16 cellular contexts compared by ENCODE assay signal in genomic region chr19:49681830-49682229, GRCh38. TPM values are rescaled to one million over a fixed set of nuclear protein-coding genes. Genes with fewer than 3 reads are reported as not detected.
DNase-seq lines count a peak whose midpoint lies in the region; ATAC-seq, FAIRE-seq and TF ChIP-seq lines count a peak whose summit lies in the region.
"Had no signal": no experiment of that assay in that cellular context is flagged by ENCODE, and none has a peak within 500 bp of the region (broad histone marks: within the 10 kb centered on the region; RNA-seq: fewer than 3 reads in every experiment).

No MANE protein-coding gene starts in this region.

- TF ChIP-seq CTCF in GM23338 (conservative IDR thresholded peaks at IDR 0.05; ENCODE audit: low read depth in 2 of 2) (no peak), H1 (IDR thresholded peaks at IDR 0.05; ENCODE audit: control extremely low read depth in 1 of 3, insufficient read depth in 1 of 3, low read depth in 1 of 3, low read length in 3 of 3) (no peak), spleen (IDR thresholded peaks at IDR 0.05 in 8 of 11, conservative IDR thresholded peaks at IDR 0.05 in 3 of 11) (no peak)

- no peak overlapping the region for H3K23ac ChIP-seq in H1 (ENCODE audit: insufficient read length)

- peak overlapping the region; percentile 32 for H3K56ac ChIP-seq in H1 (replicated peaks; ENCODE audit: insufficient read length, low read depth, low read length)

- H3K27ac Mint-ChIP-seq in GM23338 (no peak overlapping the region; the same call in 1 of the 2 replicates), T-helper 17 cell (peak overlapping the region; percentile 3)
- H3K27ac Mint-ChIP-seq: CD4-positive, CD25-positive, alpha-beta regulatory T cell had no signal

- H4K5ac ChIP-seq in H1 (ENCODE audit: insufficient read length, low read depth, low read length), result no peak overlapping the region

- no peaks in the 10 kb centered on the region for H3K9me2 ChIP-seq in GM23338 (ENCODE audit: insufficient read depth)

- no peak overlapping the region for H2BK12ac ChIP-seq in H1 (ENCODE audit: low read depth, low read length)

- H3K36me3 ChIP-seq in GM23338 (ENCODE audit: insufficient read depth), result peaks cover 44% of the 10 kb centered on the region
- H3K36me3 ChIP-seq in H1 (ENCODE audit: control insufficient read depth in 2 of 4, insufficient read depth in 4 of 4, low read length in 3 of 4), result peaks cover 26 to 50% (median 42%) of the 10 kb centered on the region in 4 experiments
- peaks cover 4 to 73% (median 52%) of the 10 kb centered on the region in 6 donors for H3K36me3 ChIP-seq in spleen

- H3K14ac ChIP-seq in H1 (ENCODE audit: insufficient read length), result no peak overlapping the region

- CTCF ChIA-PET in H1 (lab: Charles Lee; ENCODE audit: partially characterized antibody), result interaction anchor here (1.1 to 3.2 kb wide), 7 partner anchors 10 to 175 kb away, joined by 3 to 23 read pairs (median 3); partner anchors contain the start of genes BCL2L12 and IRF3

- no peak overlapping the region for H3K18ac ChIP-seq in H1 (ENCODE audit: extremely low read depth, low read length)

- H3K4me3 ChIP-seq in GM23338 (no peak overlapping the region), H1 (ENCODE audit: extremely low read depth in 1 of 4, insufficient read depth in 2 of 4, low read depth in 3 of 4, low read length in 4 of 4) (no peak overlapping the region), spleen (no peak overlapping the region)
- H3K4me3 ChIP-seq: HAP-1, SJSA1 had no signal

- no peak for TF ChIP-seq EP300 in H1 (IDR thresholded peaks at IDR 0.05; ENCODE audit: borderline replicate concordance in 1 of 2, low read depth in 2 of 2, low read length in 2 of 2)

- DNase-seq in GM23338 (ENCODE audit: low spot score), result no peak
- no peak for DNase-seq in T-helper 17 cell
- DNase-seq in H1 (ENCODE audit: low read depth in 1 of 2, low spot score in 2 of 2), result no peak
- DNase-seq in spleen, result peak; percentile 77
- DNase-seq in stimulated activated CD4-positive, alpha-beta T cell treated with anti-CD3 and anti-CD28 coated beads, Interleukin-2, amount 100 ng/mL, for 24 hours, result no peak
- no peak for DNase-seq in medulla oblongata (ENCODE audit: extremely low spot score)
- DNase-seq in NCI-H1930 (lab: John Stamatoyannopoulos, UW), result no peak
- DNase-seq: CD4-positive, CD25-positive, alpha-beta regulatory T cell; EL; NCI-H1436; NCI-H2081; NCI-H748 treated with DMSO at 0.1 percent for 48 hours; RPMI8226 had no signal

- H3K27me3 Mint-ChIP-seq in GM23338 (ENCODE audit: insufficient read depth, low read depth, poor library complexity) (peaks cover 40% of the 10 kb centered on the region), T-helper 17 cell (no peaks in the 10 kb centered on the region)
- H3K27me3 Mint-ChIP-seq: CD4-positive, CD25-positive, alpha-beta regulatory T cell had no signal

- no peak for TF ChIP-seq POLR2A in H1 (IDR thresholded peaks at IDR 0.05; ENCODE audit: control extremely low read depth in 1 of 2, low read depth in 2 of 2, low read length in 2 of 2)
- no peak for TF ChIP-seq POLR2A in spleen (IDR thresholded peaks at IDR 0.05)

- H3K79me1 ChIP-seq in H1 (ENCODE audit: low read depth, low read length), result peaks cover 16% of the 10 kb centered on the region

- H3K36me3 Mint-ChIP-seq in GM23338 (ENCODE audit: low read depth), result peaks cover 55% of the 10 kb centered on the region
- peaks cover 10% of the 10 kb centered on the region for H3K36me3 Mint-ChIP-seq in T-helper 17 cell (ENCODE audit: low read depth)

- H4K91ac ChIP-seq in H1 (replicated peaks; ENCODE audit: insufficient read length, low read length), result no peak overlapping the region

- H3K23me2 ChIP-seq in H1 (ENCODE audit: low read depth, low read length), result peaks cover 4% of the 10 kb centered on the region

- H3K9ac ChIP-seq in H1 (replicated peaks in 1 of 4; ENCODE audit: extremely low read depth in 1 of 4, low read depth in 3 of 4, low read length in 3 of 4), result no peak overlapping the region
- H3K9ac ChIP-seq: KMS-11 had no signal

- no peak for FAIRE-seq in H1 (lab: Jason Lieb, UNC)

- intact Hi-C loops in spleen (cut with DNase I; ENCODE audit: low total_unique reads), result no loop called here

- H3K9me3 Mint-ChIP-seq in GM23338, result no peaks in the 10 kb centered on the region; the same call in 2 of the 3 replicates
- H3K9me3 Mint-ChIP-seq: CD4-positive, CD25-positive, alpha-beta regulatory T cell had no signal

- no peak overlapping the region for H3K4ac ChIP-seq in H1 (replicated peaks; ENCODE audit: insufficient read length, low read depth, low read length)

- H3K27me3 ChIP-seq in GM23338 (ENCODE audit: insufficient read depth) (no peaks in the 10 kb centered on the region), H1 (replicated peaks in 1 of 4; ENCODE audit: control insufficient read depth in 3 of 4, extremely low read depth in 1 of 4, insufficient read depth in 3 of 4, low read length in 3 of 4) (no peaks in the 10 kb centered on the region), spleen (replicated peaks in 1 of 7) (no peaks in the 10 kb centered on the region)
- H3K27me3 ChIP-seq: SJSA1 had no signal

- peaks cover 26% of the 10 kb centered on the region for H3K4me1 ChIP-seq in GM23338 (ENCODE audit: insufficient read depth)
- H3K4me1 ChIP-seq in H1 (replicated peaks in 1 of 4; ENCODE audit: control insufficient read depth in 3 of 4, insufficient read depth in 4 of 4, low read length in 3 of 4), result peaks cover 2 to 17% (median 12%) of the 10 kb centered on the region in 4 experiments
- peaks cover 20 to 76% (median 46%) of the 10 kb centered on the region in 6 donors for H3K4me1 ChIP-seq in spleen

- H4K20me1 ChIP-seq in GM23338 (replicated peaks; ENCODE audit: insufficient read depth) (peaks cover 54% of the 10 kb centered on the region), H1 (replicated peaks in 1 of 2; ENCODE audit: control insufficient read depth in 1 of 2, insufficient read depth in 2 of 2, low read length in 2 of 2) (peaks cover 37 to 53% of the 10 kb centered on the region in 2 experiments)

- no peak for TF ChIP-seq RAD21 in H1 (IDR thresholded peaks at IDR 0.05 in 1 of 2, conservative IDR thresholded peaks at IDR 0.05 in 1 of 2; ENCODE audit: low read depth in 2 of 2, low read length in 2 of 2)

- H3K4me1 Mint-ChIP-seq in GM23338, result peaks cover 34% of the 10 kb centered on the region
- H3K4me1 Mint-ChIP-seq in T-helper 17 cell, result peaks cover 27% of the 10 kb centered on the region

- H3K79me2 ChIP-seq in GM23338 (replicated peaks; ENCODE audit: insufficient read depth) (peaks cover 67% of the 10 kb centered on the region), H1 (ENCODE audit: control insufficient read depth in 1 of 2, insufficient read depth in 2 of 2, low read length in 2 of 2) (peaks cover 17 to 56% of the 10 kb centered on the region in 2 experiments)

- WGBS in H1 (ENCODE audit: extremely low coverage in 1 of 2, insufficient coverage in 1 of 2, insufficient read length in 1 of 2, insufficient replicate concordance in 2 of 2, low coverage in 1 of 2, low lambda C conversion rate in 2 of 2, missing lambda C conversion rate in 1 of 2), 2 experiments, result 94% methylated on average over 19 of the region's 19 CpGs; no CpG with 5 or more reads in 1 of the 2 experiments
- WGBS in spleen, 5 donors, result 81 to 93% (median 84%) methylated on average over 15 to 19 of the region's 19 CpGs

- peak overlapping the region; percentile 39; the same call in 1 of the 2 replicates for H3K27ac ChIP-seq in GM23338 (ENCODE audit: low read depth)
- no peak overlapping the region for H3K27ac ChIP-seq in H1 (ENCODE audit: low read depth, low read length)
- H3K27ac ChIP-seq in spleen, result no peak overlapping the region
- H3K27ac ChIP-seq: KMS-11, SJSA1 had no signal

- no peak overlapping the region for H2BK20ac ChIP-seq in H1 (ENCODE audit: low read length)

- H2AFZ ChIP-seq in GM23338 (no peak overlapping the region), H1 (ENCODE audit: low read length) (no peak overlapping the region)

- H3K9me3 ChIP-seq in T-helper 17 cell (ENCODE audit: control insufficient read depth, low read length, poor library complexity, severe bottlenecking), result no peaks in the 10 kb centered on the region
- no peaks in the 10 kb centered on the region for H3K9me3 ChIP-seq in H1 (ENCODE audit: insufficient read depth in 2 of 2, low read depth in 1 of 2, low read length in 1 of 2)
- no peaks in the 10 kb centered on the region for H3K9me3 ChIP-seq in spleen
- H3K9me3 ChIP-seq: HAP-1, SJSA1 had no signal

- H3F3A ChIP-seq in GM23338 (replicated peaks; ENCODE audit: low read depth), result peaks cover 51% of the 10 kb centered on the region

- peak overlapping the region; percentile 69; the same call in 1 of the 2 replicates for H4K8ac ChIP-seq in H1 (ENCODE audit: extremely low read depth, insufficient read depth, low read length)

- POLR2A ChIA-PET in H1 (lab: Charles Lee; ENCODE audit: partially characterized antibody), result interaction anchor here (0.6 to 8.3 kb wide), 7 partner anchors 8 to 111 kb away, joined by 3 to 168 read pairs (median 4); partner anchors contain the start of genes ADM5, CPT1C and RRAS

- H2AK5ac ChIP-seq in H1 (ENCODE audit: low read depth, low read length), result no peak overlapping the region

- no peak overlapping the region for H3K4me2 ChIP-seq in GM23338
- H3K4me2 ChIP-seq in H1 (ENCODE audit: insufficient read depth in 1 of 2, low read depth in 2 of 2, low read length in 2 of 2), result no peak overlapping the region

- H3K4me3 Mint-ChIP-seq in GM23338 (no peak overlapping the region), T-helper 17 cell (no peak overlapping the region)
- H3K4me3 Mint-ChIP-seq: CD4-positive, CD25-positive, alpha-beta regulatory T cell had no signal

- H2BK15ac ChIP-seq in H1 (ENCODE audit: low read length), result no peak overlapping the region

- H2BK5ac ChIP-seq in H1 (ENCODE audit: low read depth, low read length), result no peak overlapping the region

- H2BK120ac ChIP-seq in H1 (replicated peaks; ENCODE audit: low read depth, low read length), result no peak overlapping the region

- ATAC-seq in GM23338 (no peak), T-helper 17 cell (no peak)

RNA-seq across cellular contexts. Expression of gene PRMT1, which starts 4.8 kb away (rescaled TPM):
- total RNA-seq in GM23338 (2014; rRNA removed; shearing (Covaris generic)), result 700 and 762 TPM in 2 replicates
- polyA plus RNA-seq in GM23338 (2016; fragmentation: Nextera tagmentation; extraction: Ambion mirVana) (587 and 590 TPM in 2 replicates), H1 (2011; rRNA removed) (1,215 and 1,548 TPM in 2 replicates), spleen (100 to 1,000 TPM; 114 to 175 (median 134) TPM)
- total RNA-seq in T-helper 17 cell (10 to 100 TPM; 83.9 to 97.7 TPM), spleen (100 to 1,000 TPM; 108 to 136 (median 115) TPM)
- total RNA-seq in H1 (2021; fragmentation: NEBNext Ultra II Directional; extraction: Animal tissue kit (Norgen Biotek cat#: 25700)), result 561 and 579 TPM in 2 replicates
- polyA plus RNA-seq in H1 (2011; cell fraction: cytosol; rRNA removed), result 1,290 TPM
- polyA plus RNA-seq in H1 (2011; cell fraction: nucleus; rRNA removed), result 1,135 TPM
- polyA plus RNA-seq in H1 (2012, experiment 1 of 2), result 426 to 811 TPM (median 790 TPM) in 4 replicates
- 763 TPM for polyA plus RNA-seq in H1 (2012, experiment 2 of 2)
- 339 TPM for polyA plus RNA-seq in H1 (2013, experiment 1 of 2)
- 327 TPM for polyA plus RNA-seq in H1 (2013, experiment 2 of 2)
- polyA minus RNA-seq in H1 (2011; rRNA and poly(A)+ RNA removed), result 815 and 1,077 TPM in 2 replicates
- 388 TPM for polyA minus RNA-seq in H1 (2011; cell fraction: cytosol; rRNA and poly(A)+ RNA removed)
- polyA minus RNA-seq in H1 (2011; cell fraction: nucleus; rRNA and poly(A)+ RNA removed), result 319 TPM

RNA-seq across cellular contexts. Expression of gene ADM5, which starts 7.6 kb away (rescaled TPM):
- total RNA-seq in GM23338 (2014; rRNA removed; shearing (Covaris generic)), result 3.1 and 5.7 TPM in 2 replicates
- 2.6 and 2.8 TPM in 2 replicates for polyA plus RNA-seq in GM23338 (2016; fragmentation: Nextera tagmentation; extraction: Ambion mirVana)
- total RNA-seq in T-helper 17 cell, result 1 to 10 TPM; 2.8 to 2.9 TPM
- total RNA-seq in H1 (2021; fragmentation: NEBNext Ultra II Directional; extraction: Animal tissue kit (Norgen Biotek cat#: 25700)), result 2.6 and 4.3 TPM in 2 replicates
- 2.5 and 5.4 TPM in 2 replicates for polyA plus RNA-seq in H1 (2011; rRNA removed)
- 2.9 TPM for polyA plus RNA-seq in H1 (2011; cell fraction: cytosol; rRNA removed)
- polyA plus RNA-seq in H1 (2011; cell fraction: nucleus; rRNA removed), result 28.5 TPM
- 2.1 to 4.5 TPM (median 2.7 TPM) in 4 replicates for polyA plus RNA-seq in H1 (2012, experiment 1 of 2)
- 1.9 TPM for polyA plus RNA-seq in H1 (2012, experiment 2 of 2)
- polyA plus RNA-seq in H1 (2013, experiment 1 of 2), result 1.7 TPM
- polyA plus RNA-seq in H1 (2013, experiment 2 of 2), result 1.8 TPM
- polyA minus RNA-seq in H1 (2011; rRNA and poly(A)+ RNA removed), result 0.59 and 1.3 TPM in 2 replicates
- polyA minus RNA-seq in H1 (2011; cell fraction: cytosol; rRNA and poly(A)+ RNA removed), result 2.1 TPM
- 13.0 TPM for polyA minus RNA-seq in H1 (2011; cell fraction: nucleus; rRNA and poly(A)+ RNA removed)
- total RNA-seq in spleen, result 10 to 100 TPM in 1 of 7 donors, 1 to 10 TPM in 6; 1.4 to 14.2 (median 5.0) TPM
- polyA plus RNA-seq in spleen, result 1 to 10 TPM; 1.5 to 3.6 (median 3.5) TPM

RNA-seq across cellular contexts. Expression of gene CPT1C, which starts 9.1 kb away (rescaled TPM):
- total RNA-seq in GM23338 (2014; rRNA removed; shearing (Covaris generic)), result 46.8 and 63.4 TPM in 2 replicates
- 77.3 and 79.3 TPM in 2 replicates for polyA plus RNA-seq in GM23338 (2016; fragmentation: Nextera tagmentation; extraction: Ambion mirVana)
- 1 to 10 TPM in 1 of 2 donors, under 1 TPM in 1; 0.31 to 1.0 TPM for total RNA-seq in T-helper 17 cell
- total RNA-seq in H1 (2021; fragmentation: NEBNext Ultra II Directional; extraction: Animal tissue kit (Norgen Biotek cat#: 25700)), result 91.8 and 98.3 TPM in 2 replicates
- polyA plus RNA-seq in H1 (2011; rRNA removed), result 79.6 and 122 TPM in 2 replicates
- 89.7 TPM for polyA plus RNA-seq in H1 (2011; cell fraction: cytosol; rRNA removed)
- 284 TPM for polyA plus RNA-seq in H1 (2011; cell fraction: nucleus; rRNA removed)
- polyA plus RNA-seq in H1 (2012, experiment 1 of 2), result 95.9 to 114 TPM (median 102 TPM) in 4 replicates
- 185 TPM for polyA plus RNA-seq in H1 (2012, experiment 2 of 2)
- polyA plus RNA-seq in H1 (2013, experiment 1 of 2), result 119 TPM
- polyA plus RNA-seq in H1 (2013, experiment 2 of 2), result 124 TPM
- 63.3 and 81.8 TPM in 2 replicates for polyA minus RNA-seq in H1 (2011; rRNA and poly(A)+ RNA removed)
- 44.8 TPM for polyA minus RNA-seq in H1 (2011; cell fraction: cytosol; rRNA and poly(A)+ RNA removed)
- 65.0 TPM for polyA minus RNA-seq in H1 (2011; cell fraction: nucleus; rRNA and poly(A)+ RNA removed)
- total RNA-seq in spleen, result 10 to 100 TPM in 5 of 7 donors, 1 to 10 TPM in 2; 6.8 to 17.0 (median 16.4) TPM
- polyA plus RNA-seq in spleen, result 10 to 100 TPM in 2 of 3 donors, 1 to 10 TPM in 1; 5.2 to 15.7 (median 11.8) TPM

RNA-seq across cellular contexts. Expression of gene BCL2L12, which starts 16.1 kb away (rescaled TPM):
- 30.6 and 61.3 TPM in 2 replicates for total RNA-seq in GM23338 (2014; rRNA removed; shearing (Covaris generic))
- polyA plus RNA-seq in GM23338 (2016; fragmentation: Nextera tagmentation; extraction: Ambion mirVana) (102 and 114 TPM in 2 replicates), H1 (2011; rRNA removed) (209 and 280 TPM in 2 replicates), spleen (10 to 100 TPM; 26.5 to 36.7 (median 30.1) TPM)
- total RNA-seq in T-helper 17 cell (10 to 100 TPM; 10.2 to 15.6 TPM), spleen (10 to 100 TPM in 6 of 7 donors, 1 to 10 TPM in 1; 7.8 to 26.6 (median 16.3) TPM)
- 126 and 133 TPM in 2 replicates for total RNA-seq in H1 (2021; fragmentation: NEBNext Ultra II Directional; extraction: Animal tissue kit (Norgen Biotek cat#: 25700))
- polyA plus RNA-seq in H1 (2011; cell fraction: cytosol; rRNA removed), result 167 TPM
- polyA plus RNA-seq in H1 (2011; cell fraction: nucleus; rRNA removed), result 185 TPM
- polyA plus RNA-seq in H1 (2012, experiment 1 of 2), result 158 to 202 TPM (median 170 TPM) in 4 replicates
- polyA plus RNA-seq in H1 (2012, experiment 2 of 2), result 242 TPM
- polyA plus RNA-seq in H1 (2013, experiment 1 of 2), result 213 TPM
- 198 TPM for polyA plus RNA-seq in H1 (2013, experiment 2 of 2)
- 19.6 and 20.5 TPM in 2 replicates for polyA minus RNA-seq in H1 (2011; rRNA and poly(A)+ RNA removed)
- 48.1 TPM for polyA minus RNA-seq in H1 (2011; cell fraction: cytosol; rRNA and poly(A)+ RNA removed)
- polyA minus RNA-seq in H1 (2011; cell fraction: nucleus; rRNA and poly(A)+ RNA removed), result 26.9 TPM

RNA-seq across cellular contexts. Expression of gene IRF3, which starts 16.2 kb away (rescaled TPM):
- 89.3 and 164 TPM in 2 replicates for total RNA-seq in GM23338 (2014; rRNA removed; shearing (Covaris generic))
- polyA plus RNA-seq in GM23338 (2016; fragmentation: Nextera tagmentation; extraction: Ambion mirVana), result 57.4 and 72.4 TPM in 2 replicates
- 100 to 1,000 TPM; 162 to 181 TPM for total RNA-seq in T-helper 17 cell
- 114 and 115 TPM in 2 replicates for total RNA-seq in H1 (2021; fragmentation: NEBNext Ultra II Directional; extraction: Animal tissue kit (Norgen Biotek cat#: 25700))
- 103 and 185 TPM in 2 replicates for polyA plus RNA-seq in H1 (2011; rRNA removed)
- polyA plus RNA-seq in H1 (2011; cell fraction: cytosol; rRNA removed), result 151 TPM
- 260 TPM for polyA plus RNA-seq in H1 (2011; cell fraction: nucleus; rRNA removed)
- polyA plus RNA-seq in H1 (2012, experiment 1 of 2), result 192 to 222 TPM (median 214 TPM) in 4 replicates
- polyA plus RNA-seq in H1 (2012, experiment 2 of 2), result 136 TPM
- 127 TPM for polyA plus RNA-seq in H1 (2013, experiment 1 of 2)
- 124 TPM for polyA plus RNA-seq in H1 (2013, experiment 2 of 2)
- 51.4 and 52.6 TPM in 2 replicates for polyA minus RNA-seq in H1 (2011; rRNA and poly(A)+ RNA removed)
- polyA minus RNA-seq in H1 (2011; cell fraction: cytosol; rRNA and poly(A)+ RNA removed), result 50.8 TPM
- 42.1 TPM for polyA minus RNA-seq in H1 (2011; cell fraction: nucleus; rRNA and poly(A)+ RNA removed)
- 100 to 1,000 TPM in 4 of 7 donors, 10 to 100 TPM in 3; 87.9 to 150 (median 127) TPM for total RNA-seq in spleen
- 100 to 1,000 TPM; 127 to 294 (median 276) TPM for polyA plus RNA-seq in spleen
